Comparison of ENCODE assay signal across 23 cellular contexts in genomic region chr11:76162336-76163288, GRCh38. TPM values are rescaled to one million over a fixed set of nuclear protein-coding genes. Genes with fewer than 3 reads are reported as not detected.
DNase-seq lines count a peak whose midpoint lies in the region; ATAC-seq and TF ChIP-seq lines count a peak whose summit lies in the region.
"Had no signal": no experiment of that assay in that cellular context is flagged by ENCODE, and none has a peak within 500 bp of the region (broad histone marks: within the 10 kb centered on the region; RNA-seq: fewer than 3 reads in every experiment).

No MANE protein-coding gene starts in this region.

- peak overlapping the region; percentile 60 for H3K27ac Mint-ChIP-seq in stimulated activated memory B cell treated with anti-CD40 and anti-IgM and Interleukin-4, amounts not matched to agents 10 μg/mL and 1 μg/mL and 100 μg/mL, for 72 hours
- H3K27ac Mint-ChIP-seq: activated naive CD4-positive, alpha-beta T cell treated with anti-CD3 and anti-CD28 coated beads for 36 hours; activated T-cell treated with anti-CD3 and anti-CD28 coated beads, Interleukin-2, amount 50 U/mL, for 24 hours; CD4-positive, CD25-positive, alpha-beta regulatory T cell; dendritic cell treated with granulocyte-macrophage colony-stimulating factor and Interleukin-4, amounts not matched to agents 40 ng/mL and 50 ng/mL, for 4 days; T-cell had no signal

- DNase-seq in Right ventricle myocardium inferior (ENCODE audit: missing footprints) (peak; percentile 37), right atrium auricular region (ENCODE audit: low spot score) (no peak), WERI-Rb-1 (peak; percentile 89), mucosa of descending colon (peak in 2 of 3 donors; percentile 29 to 38), AG20443 (ENCODE audit: low spot score) (no peak), COLO829 (ENCODE audit: low spot score) (no peak)
- DNase-seq: activated CD4-positive, alpha-beta T cell treated with anti-CD3 and anti-CD28 coated beads for 1 hour; activated naive CD4-positive, alpha-beta T cell treated with anti-CD3 and anti-CD28 coated beads for 36 hours; activated T-cell treated with anti-CD3 and anti-CD28 coated beads, Interleukin-2, amount 50 U/mL, for 24 hours; amniotic stem cell; CD4-positive, CD25-positive, alpha-beta regulatory T cell; PC-9; SJCRH30; stimulated activated naive CD4-positive, alpha-beta T cell treated with Interleukin-2 at 50 U/mL for 16 hours; T-cell had no signal

- peaks cover 3% of the 10 kb centered on the region for H3K9me3 Mint-ChIP-seq in stimulated activated memory B cell treated with anti-CD40 and anti-IgM and Interleukin-4, amounts not matched to agents 10 μg/mL and 1 μg/mL and 100 μg/mL, for 72 hours
- H3K9me3 Mint-ChIP-seq: activated naive CD4-positive, alpha-beta T cell treated with anti-CD3 and anti-CD28 coated beads for 36 hours; activated T-cell treated with anti-CD3 and anti-CD28 coated beads, Interleukin-2, amount 50 U/mL, for 24 hours; CD4-positive, CD25-positive, alpha-beta regulatory T cell; dendritic cell treated with granulocyte-macrophage colony-stimulating factor and Interleukin-4, amounts not matched to agents 40 ng/mL and 50 ng/mL, for 4 days; mesothelial cell of epicardium; T-cell had no signal

- TF ChIP-seq CTCF in right atrium auricular region (IDR thresholded peaks at IDR 0.05) (no peak), WERI-Rb-1 (IDR thresholded peaks at IDR 0.05; ENCODE audit: low read depth, low read length) (no peak), mucosa of descending colon (IDR thresholded peaks at IDR 0.05) (no peak)

- H3K27ac ChIP-seq in right atrium auricular region (no peak overlapping the region), WERI-Rb-1 (peak overlapping the region; percentile 91)
- H3K27ac ChIP-seq: PC-9, SJCRH30, skin epidermis, thoracic aorta had no signal

- H3K4me1 ChIP-seq in right atrium auricular region (peaks cover 0 to 18% of the 10 kb centered on the region in 2 donors), mucosa of descending colon (ENCODE audit: low read depth) (no peaks in the 10 kb centered on the region)

- H3K9me3 ChIP-seq in right atrium auricular region (no peaks in the 10 kb centered on the region), WERI-Rb-1 (ENCODE audit: severe bottlenecking) (no peaks in the 10 kb centered on the region), mucosa of descending colon (no peaks in the 10 kb centered on the region)
- H3K9me3 ChIP-seq: SJCRH30, thoracic aorta had no signal

- ATAC-seq in Right ventricle myocardium inferior (peak; percentile 27), mucosa of descending colon (peak; percentile 84), GM21786 (IDR thresholded peaks at IDR 0.05; ENCODE audit: unreplicated experiment) (no peak)
- no peak for ATAC-seq in stimulated activated memory B cell treated with anti-CD40 and anti-IgM and Interleukin-4, amounts not matched to agents 10 μg/mL and 1 μg/mL and 100 μg/mL, for 72 hours
- ATAC-seq: GM12878, T-cell had no signal

- peaks cover 43% of the 10 kb centered on the region for H3K27me3 Mint-ChIP-seq in stimulated activated memory B cell treated with anti-CD40 and anti-IgM and Interleukin-4, amounts not matched to agents 10 μg/mL and 1 μg/mL and 100 μg/mL, for 72 hours
- H3K27me3 Mint-ChIP-seq: activated T-cell treated with anti-CD3 and anti-CD28 coated beads, Interleukin-2, amount 50 U/mL, for 24 hours; CD4-positive, CD25-positive, alpha-beta regulatory T cell had no signal

- H3K4me3 ChIP-seq in right atrium auricular region (no peak overlapping the region), WERI-Rb-1 (ENCODE audit: low read depth, low read length) (peak overlapping the region; percentile 26; the same call in 1 of the 2 replicates), mucosa of descending colon (no peak overlapping the region)
- H3K4me3 ChIP-seq: GM12878, PC-9, skin epidermis, thoracic aorta had no signal

- H3K36me3 ChIP-seq in right atrium auricular region (no peaks in the 10 kb centered on the region), WERI-Rb-1 (no peaks in the 10 kb centered on the region), mucosa of descending colon (ENCODE audit: low read depth) (no peaks in the 10 kb centered on the region)
- H3K36me3 ChIP-seq: SJCRH30, thoracic aorta had no signal

- H3K4me1 Mint-ChIP-seq in stimulated activated memory B cell treated with anti-CD40 and anti-IgM and Interleukin-4, amounts not matched to agents 10 μg/mL and 1 μg/mL and 100 μg/mL, for 72 hours = peaks cover 26% of the 10 kb centered on the region
- H3K4me1 Mint-ChIP-seq: CD4-positive, CD25-positive, alpha-beta regulatory T cell; T-cell had no signal

- no peaks in the 10 kb centered on the region for H3K27me3 ChIP-seq in right atrium auricular region
- no peaks in the 10 kb centered on the region for H3K27me3 ChIP-seq in WERI-Rb-1 (ENCODE audit: insufficient read depth, low read depth, severe bottlenecking)
- H3K27me3 ChIP-seq: SJCRH30 had no signal

- H3K4me3 Mint-ChIP-seq in stimulated activated memory B cell treated with anti-CD40 and anti-IgM and Interleukin-4, amounts not matched to agents 10 μg/mL and 1 μg/mL and 100 μg/mL, for 72 hours = no peak overlapping the region
- H3K4me3 Mint-ChIP-seq: activated naive CD4-positive, alpha-beta T cell treated with anti-CD3 and anti-CD28 coated beads for 36 hours; activated T-cell treated with anti-CD3 and anti-CD28 coated beads, Interleukin-2, amount 50 U/mL, for 24 hours; dendritic cell treated with granulocyte-macrophage colony-stimulating factor and Interleukin-4, amounts not matched to agents 40 ng/mL and 50 ng/mL, for 4 days; mesothelial cell of epicardium; T-cell had no signal

- H3K36me3 Mint-ChIP-seq in stimulated activated memory B cell treated with anti-CD40 and anti-IgM and Interleukin-4, amounts not matched to agents 10 μg/mL and 1 μg/mL and 100 μg/mL, for 72 hours = no peaks in the 10 kb centered on the region
- H3K36me3 Mint-ChIP-seq: CD4-positive, CD25-positive, alpha-beta regulatory T cell; mesothelial cell of epicardium; T-cell had no signal

- intact Hi-C loops in Right ventricle myocardium inferior (cut with DNase I) = no loop called here
- intact Hi-C loops in mucosa of descending colon (cut with DNase I, micrococcal nuclease) = no loop called here

RNA-seq across cellular contexts. Expression of gene WNT11, which starts 43.7 kb away (rescaled TPM):
- total RNA-seq in Right ventricle myocardium inferior (18.2 TPM), right atrium auricular region (1 to 10 TPM; 1.6 to 6.8 TPM), mucosa of descending colon (1 to 10 TPM; 3.4 to 5.7 (median 5.2) TPM)
- total RNA-seq: activated naive CD4-positive, alpha-beta T cell treated with anti-CD3 and anti-CD28 coated beads for 36 hours; CD4-positive, CD25-positive, alpha-beta regulatory T cell; GM12878; PC-9; pulmonary artery endothelial cell had no signal

Comparison
In these comparisons a context has a peak if more than half of its experiments do, and no peak if none do; other contexts are left out.
1. DNase-seq: peak in Right ventricle myocardium inferior (single experiment), WERI-Rb-1 (single experiment) and mucosa of descending colon (2 of 3); none in right atrium auricular region (single experiment), AG20443 (single experiment) and COLO829 (single experiment).
2. ATAC-seq: peak in Right ventricle myocardium inferior (single experiment) and mucosa of descending colon (single experiment); none in stimulated activated memory B cell treated with anti-CD40 and anti-IgM and Interleukin-4, amounts not matched to agents 10 μg/mL and 1 μg/mL and 100 μg/mL, for 72 hours (single experiment) and GM21786 (single experiment).